13 cellular contexts compared by ENCODE assay signal in the genomic region with DNA sequence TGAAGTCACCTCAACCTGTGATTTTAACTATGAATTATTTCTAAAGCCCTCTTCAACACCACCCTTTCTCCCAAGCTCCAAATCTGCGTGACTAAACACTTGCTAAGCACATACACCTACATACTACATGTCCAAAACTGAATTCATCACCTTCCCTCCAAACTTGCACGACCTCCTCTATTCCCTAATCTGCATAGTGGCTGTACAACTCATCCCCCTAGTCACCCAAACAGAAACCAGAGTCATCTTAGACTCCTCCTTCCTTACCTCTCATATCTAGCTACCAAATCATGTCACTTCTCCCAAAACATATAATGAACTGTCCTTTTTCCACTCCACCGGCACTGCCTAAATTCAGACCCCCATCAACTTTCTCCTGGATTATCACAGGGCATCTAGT. TPM values are rescaled to one million over a fixed set of nuclear protein-coding genes. Genes with fewer than 3 reads are reported as not detected.
A peak's percentile ranks its signal among the peaks of the same experiment; 100 is the strongest.
DNase-seq lines count a peak whose midpoint lies in the region; ATAC-seq and TF ChIP-seq lines count a peak whose summit lies in the region.
"Had no signal": no experiment of that assay in that cellular context is flagged by ENCODE, and none has a peak within 500 bp of the region (broad histone marks: within the 10 kb centered on the region; RNA-seq: fewer than 3 reads in every experiment).

No MANE protein-coding gene starts in this region.

- H3K4me3 Mint-ChIP-seq in CD4-positive, alpha-beta memory T cell, result no peak overlapping the region
- H3K4me3 Mint-ChIP-seq: endodermal cell had no signal

- no peaks in the 10 kb centered on the region for H3K36me3 ChIP-seq in osteoblast (ENCODE audit: insufficient read depth, low read length)
- H3K36me3 ChIP-seq in CD4-positive, alpha-beta memory T cell (ENCODE audit: insufficient read depth, low read length), result no peaks in the 10 kb centered on the region
- H3K36me3 ChIP-seq: SJCRH30 had no signal

- ATAC-seq in GM21576 (IDR thresholded peaks at IDR 0.05; ENCODE audit: unreplicated experiment) (peak; percentile 54), HG03442 (IDR thresholded peaks at IDR 0.05; ENCODE audit: unreplicated experiment) (peak; percentile 62)

- CTCF ChIA-PET in CD4-positive, alpha-beta memory T cell (lab: Charles Lee; ENCODE audit: partially characterized antibody), result interaction anchor here (0.9 to 1.2 kb wide), 2 partner anchors 62 to 223 kb away, joined by 3 read pairs; no protein-coding TSS in a partner anchor

- H3K36me3 Mint-ChIP-seq in CD4-positive, alpha-beta memory T cell, result no peaks in the 10 kb centered on the region

- no peak overlapping the region for H3K4me3 ChIP-seq in osteoblast (ENCODE audit: insufficient read depth, low read length)
- no peak overlapping the region for H3K4me3 ChIP-seq in CD4-positive, alpha-beta memory T cell (ENCODE audit: low read length in 2 of 2)
- H3K4me3 ChIP-seq: SJCRH30 had no signal

- POLR2A ChIA-PET in CD4-positive, alpha-beta memory T cell (lab: Charles Lee; ENCODE audit: partially characterized antibody), result interaction anchor here (3.3 kb wide), 1 partner anchor 16 kb away, joined by 17 read pairs; the partner anchor contains the start of gene ARHGAP21

- no peak overlapping the region for H3K27ac Mint-ChIP-seq in CD4-positive, alpha-beta memory T cell
- H3K27ac Mint-ChIP-seq: endodermal cell had no signal

- H3K9me3 Mint-ChIP-seq in CD4-positive, alpha-beta memory T cell, result no peaks in the 10 kb centered on the region
- H3K9me3 Mint-ChIP-seq: endodermal cell had no signal

- H3K79me2 ChIP-seq in osteoblast (ENCODE audit: insufficient read depth, low read length), result peaks cover 92% of the 10 kb centered on the region

- peaks cover 34% of the 10 kb centered on the region for H3K4me1 ChIP-seq in osteoblast (ENCODE audit: insufficient read depth, low read length)
- H3K4me1 ChIP-seq in CD4-positive, alpha-beta memory T cell (ENCODE audit: insufficient read depth, low read length), result peaks cover 11% of the 10 kb centered on the region
- H3K4me1 ChIP-seq: SJCRH30 had no signal

- DNase-seq in activated T-cell treated with anti-CD3 and anti-CD28 coated beads, Interleukin-2, amount 50 U/mL, for 48 hours, result peak; percentile 19 to 25
- no peak for DNase-seq in activated T-cell treated with anti-CD3 and anti-CD28 coated beads, Interleukin-2, amount 50 U/mL, for 1 hour
- DNase-seq in osteoblast (ENCODE audit: insufficient read length, low spot score, missing footprints), result no peak
- no peak for DNase-seq in GM10266 (ENCODE audit: extremely low spot score)
- no peak for DNase-seq in MV-4-11 (lab: John Stamatoyannopoulos, UW)
- DNase-seq in CD4-positive, alpha-beta memory T cell, result no peak
- DNase-seq: activated CD4-positive, alpha-beta T cell treated with anti-CD3 and anti-CD28 coated beads for 4 hours; endodermal cell; KG1; NCI-H345; SJCRH30 had no signal

- intact Hi-C loops in CD4-positive, alpha-beta memory T cell (cut with micrococcal nuclease), result no loop called here

- H3K27ac ChIP-seq in osteoblast (ENCODE audit: low read depth, low read length), result peak overlapping the region; percentile 82
- no peak overlapping the region for H3K27ac ChIP-seq in CD4-positive, alpha-beta memory T cell (ENCODE audit: low read depth, low read length)
- H3K27ac ChIP-seq: SJCRH30 had no signal

- no peak for TF ChIP-seq CTCF in osteoblast (IDR thresholded peaks at IDR 0.05; ENCODE audit: extremely low read depth, low read depth, low read length)
- no peak for TF ChIP-seq CTCF in GM10266 (IDR thresholded peaks at IDR 0.05; ENCODE audit: control insufficient read depth, insufficient read depth, low read depth, missing control alignments)

- peaks cover 0 to 6% (median 4%) of the 10 kb centered on the region in 4 donors for H3K4me1 Mint-ChIP-seq in CD4-positive, alpha-beta memory T cell

- no peaks in the 10 kb centered on the region for H3K27me3 ChIP-seq in osteoblast (ENCODE audit: insufficient read depth, low read length)
- no peaks in the 10 kb centered on the region for H3K27me3 ChIP-seq in CD4-positive, alpha-beta memory T cell (ENCODE audit: insufficient read depth, low read length)
- H3K27me3 ChIP-seq: SJCRH30 had no signal

- no peak overlapping the region for H3K4me2 ChIP-seq in osteoblast (ENCODE audit: insufficient read depth, low read length)

- no peaks in the 10 kb centered on the region for H3K9me3 ChIP-seq in osteoblast (ENCODE audit: low read depth, low read length)
- H3K9me3 ChIP-seq in CD4-positive, alpha-beta memory T cell (ENCODE audit: control insufficient read depth in 1 of 2, low read length in 2 of 2), result no peaks in the 10 kb centered on the region
- H3K9me3 ChIP-seq: SJCRH30 had no signal

- peaks cover 21% of the 10 kb centered on the region for H4K20me1 ChIP-seq in osteoblast (ENCODE audit: insufficient read depth, low read length)

- H2AFZ ChIP-seq in osteoblast (ENCODE audit: low read length), result no peak overlapping the region

- no peaks in the 10 kb centered on the region for H3K27me3 Mint-ChIP-seq in CD4-positive, alpha-beta memory T cell

RNA-seq across cellular contexts. Expression of gene ARHGAP21, which starts 16.2 kb away (rescaled TPM):
- total RNA-seq in osteoblast, result 140 and 165 TPM in 2 replicates
- 10 to 100 TPM; 22.8 to 28.0 TPM for total RNA-seq in CD4-positive, alpha-beta memory T cell
- polyA plus RNA-seq in CD4-positive, alpha-beta memory T cell, result 1 to 10 TPM in 1 of 2 donors, under 1 TPM in 1; 1.00 to 5.7 TPM

Comparison
In these comparisons a context has a peak if more than half of its experiments do, and no peak if none do; other contexts are left out.
1. DNase-seq: peak in activated T-cell treated with anti-CD3 and anti-CD28 coated beads, Interleukin-2, amount 50 U/mL, for 48 hours (2 of 2); none in activated T-cell treated with anti-CD3 and anti-CD28 coated beads, Interleukin-2, amount 50 U/mL, for 1 hour (single experiment), osteoblast (single experiment), GM10266 (single experiment), MV-4-11 (single experiment) and CD4-positive, alpha-beta memory T cell (0 of 5).